Comparison of ENCODE assay signal across 1 cellular context in genomic region chr1:25232027-25232865, GRCh38.
TF ChIP-seq lines count a peak whose summit lies in the region.

Gene SYF2, minus strand, starts transcription at chr1:25232502. Its CDS starts 35 bp downstream, at chr1:25232467.

TF ChIP-seq in HepG2, 621 proteins besides CTCF, POLR2A, EP300 and RAD21 (continued from another document and continues in another):
- no peak for TF ChIP-seq SNAPC4 (CRISPR knock-in tag; IDR thresholded peaks at IDR 0.05)
- TF ChIP-seq ATF4 (CRISPR knock-in tag; IDR thresholded peaks at IDR 0.05) = peak in 1 of 2 experiments; percentile 83; a peak in 2 of 4 replicates
- TF ChIP-seq GATAD1 (CRISPR knock-in tag; IDR thresholded peaks at IDR 0.05) = peak; percentile 98
- 0 out of 2 replicates have a peak, but pooled peaks have one; percentile 14 for TF ChIP-seq HMG20A (CRISPR knock-in tag; IDR thresholded peaks at IDR 0.05; ENCODE audit: borderline replicate concordance)
- TF ChIP-seq ZNF816 (CRISPR knock-in tag; IDR thresholded peaks at IDR 0.05; ENCODE audit: borderline replicate concordance) = no peak
- TF ChIP-seq HDAC2 (CRISPR knock-in tag; IDR thresholded peaks at IDR 0.05) = peak; percentile 65; the same call in 1 of the 2 replicates
- 0 out of 2 replicates have a peak, but pooled peaks have one; percentile 26 for TF ChIP-seq ZFP37 (CRISPR knock-in tag; IDR thresholded peaks at IDR 0.05; ENCODE audit: borderline replicate concordance)
- TF ChIP-seq DR1 (CRISPR knock-in tag; IDR thresholded peaks at IDR 0.05) = no peak; the same call in 1 of the 2 replicates
- no peak for TF ChIP-seq SKIL (CRISPR knock-in tag; IDR thresholded peaks at IDR 0.05; ENCODE audit: borderline replicate concordance)
- no peak for TF ChIP-seq ZNF678 (CRISPR knock-in tag; IDR thresholded peaks at IDR 0.05)
- TF ChIP-seq ZNF556 (CRISPR knock-in tag; IDR thresholded peaks at IDR 0.05; ENCODE audit: borderline replicate concordance) = no peak
- no peak for TF ChIP-seq ZBTB43 (CRISPR knock-in tag; conservative IDR thresholded peaks at IDR 0.05)
- 0 out of 2 replicates have a peak, but pooled peaks have one; percentile 14 for TF ChIP-seq GPN1 (CRISPR knock-in tag; IDR thresholded peaks at IDR 0.05; ENCODE audit: borderline replicate concordance)
- TF ChIP-seq ZNF784 (CRISPR knock-in tag; IDR thresholded peaks at IDR 0.05; ENCODE audit: borderline replicate concordance) = no peak
- TF ChIP-seq ZNF550 (CRISPR knock-in tag; IDR thresholded peaks at IDR 0.05; ENCODE audit: borderline replicate concordance) = no peak
- no peak for TF ChIP-seq HOXA9 (CRISPR knock-in tag; IDR thresholded peaks at IDR 0.05; ENCODE audit: borderline replicate concordance)
- no peak for TF ChIP-seq ZNF558 (CRISPR knock-in tag; IDR thresholded peaks at IDR 0.05; ENCODE audit: borderline replicate concordance)
- TF ChIP-seq TOPORS (CRISPR knock-in tag; IDR thresholded peaks at IDR 0.05) = no peak
- no peak for TF ChIP-seq ZNF530 (CRISPR knock-in tag; IDR thresholded peaks at IDR 0.05; ENCODE audit: low read depth)
- TF ChIP-seq CREM (IDR thresholded peaks at IDR 0.05) = peak; percentile 75
- no peak for TF ChIP-seq CREM (CRISPR knock-in tag; IDR thresholded peaks at IDR 0.05)
- TF ChIP-seq CSRNP1 (CRISPR knock-in tag; IDR thresholded peaks at IDR 0.05) = no peak
- no peak for TF ChIP-seq ZNF367 (CRISPR knock-in tag; IDR thresholded peaks at IDR 0.05; ENCODE audit: borderline replicate concordance)
- 0 out of 2 replicates have a peak, but pooled peaks have one; percentile 30 for TF ChIP-seq ZNF564 (CRISPR knock-in tag; IDR thresholded peaks at IDR 0.05)
- no peak for TF ChIP-seq ZNF646 (CRISPR knock-in tag; IDR thresholded peaks at IDR 0.05)
- TF ChIP-seq JUND (CRISPR knock-in tag; IDR thresholded peaks at IDR 0.05) = no peak
- TF ChIP-seq CEBPG (CRISPR knock-in tag; IDR thresholded peaks at IDR 0.05) = peak; percentile 78
- TF ChIP-seq RBAK (CRISPR knock-in tag; IDR thresholded peaks at IDR 0.05) = no peak
- TF ChIP-seq ESRRA (CRISPR knock-in tag; IDR thresholded peaks at IDR 0.05; ENCODE audit: low read depth) = peak; percentile 38; the same call in 1 of the 2 replicates
- TF ChIP-seq PCBP1 (IDR thresholded peaks at IDR 0.05; ENCODE audit: borderline replicate concordance, low read depth, low read length) = no peak
- TF ChIP-seq NFAT5 (CRISPR knock-in tag; IDR thresholded peaks at IDR 0.05) = 0 out of 2 replicates have a peak, but pooled peaks have one; percentile 39
